ENCODE assay signal across 18 cellular contexts in genomic region chr9:133273098-133273497, GRCh38. TPM values are rescaled to one million over a fixed set of nuclear protein-coding genes. Genes with fewer than 3 reads are reported as not detected.
DNase-seq lines count a peak whose midpoint lies in the region; ATAC-seq, FAIRE-seq and TF ChIP-seq lines count a peak whose summit lies in the region.
"Had no signal": no experiment of that assay in that cellular context is flagged by ENCODE, and none has a peak within 500 bp of the region (broad histone marks: within the 10 kb centered on the region; RNA-seq: fewer than 3 reads in every experiment).

No MANE protein-coding gene starts in this region.

- 27% methylated on average over 7 of the region's 7 CpGs for WGBS in K562 (ENCODE audit: insufficient coverage, low coverage, missing lambda C conversion rate)
- whole genome bisulfite sequencing in stomach, 5 donors = 76 to 87% (median 78%) methylated on average over 7 of the region's 7 CpGs

- in situ Hi-C loops in K562 (cut with MboI) = no loop called here

- no peak for TF ChIP-seq RAD21 in K562 (CRISPR knock-in tag; conservative IDR thresholded peaks at IDR 0.05 in 1 of 2, IDR thresholded peaks at IDR 0.05 in 1 of 2)

- no peaks in the 10 kb centered on the region for H3K9me1 ChIP-seq in K562 (ENCODE audit: control insufficient read depth, insufficient read depth, low read length)

- no peak overlapping the region for H3K4me3 ChIP-seq in Jurkat, Clone E6-1 (ENCODE audit: low read length)
- H3K4me3 ChIP-seq in K562 = peak overlapping the region; percentile 75
- H3K4me3 ChIP-seq in mucosa of stomach (ENCODE audit: low read length) = no peak overlapping the region
- H3K4me3 ChIP-seq in stomach = peak overlapping the region in 1 of 4 donors; percentile 64
- H3K4me3 ChIP-seq: SJSA1 had no signal

- peaks cover 68% of the 10 kb centered on the region for H3K79me2 ChIP-seq in K562 (ENCODE audit: control insufficient read depth, insufficient read depth, low read length)

- peak; percentile 19 for ATAC-seq in K562
- ATAC-seq in HG02970 (IDR thresholded peaks at IDR 0.05; ENCODE audit: low FRiP score, unreplicated experiment) = no peak
- ATAC-seq: HCT116 had no signal

- H3K4me1 ChIP-seq in K562 (replicated peaks in 1 of 2; ENCODE audit: control insufficient read depth in 2 of 2, insufficient read depth in 2 of 2, low read length in 2 of 2) = peaks cover 41 to 44% of the 10 kb centered on the region in 2 experiments
- H3K4me1 ChIP-seq in mucosa of stomach (ENCODE audit: control insufficient read depth, insufficient read depth, low read length) = peaks cover 20% of the 10 kb centered on the region
- H3K4me1 ChIP-seq in stomach = peaks cover 8 to 18% (median 16%) of the 10 kb centered on the region in 4 donors
- H3K4me1 ChIP-seq: SJSA1 had no signal

- BruUV-seq in K562 (replicated peaks; lab: Mats Ljungman, UMichigan) = no TSS peak

- H3K27me3 ChIP-seq in K562 (ENCODE audit: control insufficient read depth in 2 of 2, insufficient read depth in 2 of 2, low read length in 2 of 2) = no peaks in the 10 kb centered on the region
- H3K27me3 ChIP-seq in mucosa of stomach (ENCODE audit: control insufficient read depth, insufficient read depth, low read length) = no peaks in the 10 kb centered on the region
- H3K27me3 ChIP-seq in stomach = peaks cover 0 to 72% (median 28%) of the 10 kb centered on the region in 3 donors

- DNase-seq in Jurkat, Clone E6-1 (ENCODE audit: low read depth, low spot score) = peak; percentile 51
- peak in 1 of 4 experiments; percentile 60 for DNase-seq in K562 (ENCODE audit: extremely low read depth in 1 of 4, low spot score in 3 of 4)
- peak; percentile 24 for DNase-seq in stomach
- DNase-seq in anterior cingulate cortex (lab: John Stamatoyannopoulos, UW) = no peak
- no peak for DNase-seq in NCI-H128 (lab: John Stamatoyannopoulos, UW; ENCODE audit: unreplicated experiment)
- no peak for DNase-seq in SIG-M5 (lab: John Stamatoyannopoulos, UW)
- DNase-seq: NCI-H1048, NCI-H226, NCI-H526 treated with DMSO at 0.1 percent for 48 hours, OCI-M1 had no signal

- H3K36me3 ChIP-seq in K562 (ENCODE audit: control insufficient read depth, insufficient read depth, low read length) = peaks cover 23% of the 10 kb centered on the region
- H3K36me3 ChIP-seq in mucosa of stomach (ENCODE audit: control insufficient read depth, insufficient read depth, low read length) = no peaks in the 10 kb centered on the region
- H3K36me3 ChIP-seq in stomach = no peaks in the 10 kb centered on the region
- H3K36me3 ChIP-seq: SJSA1 had no signal

- FAIRE-seq in K562 (lab: Jason Lieb, UNC) = no peak

- no peaks in the 10 kb centered on the region for H3K9me3 ChIP-seq in K562 (replicated peaks; ENCODE audit: control insufficient read depth, insufficient read depth, low read depth, low read length)
- no peaks in the 10 kb centered on the region for H3K9me3 ChIP-seq in mucosa of stomach (ENCODE audit: control insufficient read depth, low read length)
- H3K9me3 ChIP-seq in stomach = peaks cover 0 to 9% (median 7%) of the 10 kb centered on the region in 4 donors
- H3K9me3 ChIP-seq: SJSA1 had no signal

- H3K27ac ChIP-seq in K562 (ENCODE audit: extremely low read depth, low read depth, low read length) (peak overlapping the region; percentile 84), stomach (no peak overlapping the region)
- H3K27ac ChIP-seq: RWPE1, SJSA1 had no signal

- peak overlapping the region; percentile 79 for H3K4me2 ChIP-seq in K562 (ENCODE audit: insufficient read depth, low read length)

- POLR2A ChIA-PET in K562 (lab: Yijun Ruan, JAX) = interaction anchor here (0.7 to 2.2 kb wide), 8 partner anchors 9 to 55 kb away, joined by 3 to 12 read pairs (median 4); no protein-coding TSS in a partner anchor

- no peak overlapping the region for H2AFZ ChIP-seq in K562 (ENCODE audit: low read depth, low read length)

- intact Hi-C loops in K562 (cut with micrococcal nuclease) (loop anchor here (5.0 to 10.0 kb wide), 2 partner anchors 52 to 86 kb away; no protein-coding TSS in a partner anchor), stomach (cut with DNase I; ENCODE audit: low total_unique reads) (no loop called here)

- TF ChIP-seq EP300 in K562 (IDR thresholded peaks at IDR 0.05; ENCODE audit: low read length) (no peak), stomach (IDR thresholded peaks at IDR 0.05) (no peak)

- H4K20me1 ChIP-seq in K562 (replicated peaks; ENCODE audit: control insufficient read depth, insufficient read depth, low read length) = no peaks in the 10 kb centered on the region

- CTCF ChIA-PET in K562 (lab: Yijun Ruan, JAX; ENCODE audit: low intra/inter-chr PET ratio) = no interaction called here

- TF ChIP-seq POLR2A in K562 (conservative IDR thresholded peaks at IDR 0.05) (no peak), stomach (IDR thresholded peaks at IDR 0.05) (no peak)

- no peak for TF ChIP-seq CTCF in K562 (IDR thresholded peaks at IDR 0.05 in 2 of 3, conservative IDR thresholded peaks at IDR 0.05 in 1 of 3; ENCODE audit: insufficient read depth in 2 of 3, low read depth in 1 of 3, low read length in 3 of 3)
- no peak for TF ChIP-seq CTCF in stomach (IDR thresholded peaks at IDR 0.05)

- H3K9ac ChIP-seq in K562 (ENCODE audit: insufficient read depth in 1 of 2, low read depth in 2 of 2, low read length in 2 of 2) (peak overlapping the region; percentile 83 to 96), mucosa of stomach (ENCODE audit: low read length) (peak overlapping the region; percentile 85)

TF ChIP-seq in K562, 482 proteins besides CTCF, POLR2A, EP300 and RAD21 (continues in another document):
- peak in 1 of 2 experiments; percentile 46; a peak in 1 of 4 replicates for TF ChIP-seq MNT (conservative IDR thresholded peaks at IDR 0.05)
- TF ChIP-seq, protein P1, sequence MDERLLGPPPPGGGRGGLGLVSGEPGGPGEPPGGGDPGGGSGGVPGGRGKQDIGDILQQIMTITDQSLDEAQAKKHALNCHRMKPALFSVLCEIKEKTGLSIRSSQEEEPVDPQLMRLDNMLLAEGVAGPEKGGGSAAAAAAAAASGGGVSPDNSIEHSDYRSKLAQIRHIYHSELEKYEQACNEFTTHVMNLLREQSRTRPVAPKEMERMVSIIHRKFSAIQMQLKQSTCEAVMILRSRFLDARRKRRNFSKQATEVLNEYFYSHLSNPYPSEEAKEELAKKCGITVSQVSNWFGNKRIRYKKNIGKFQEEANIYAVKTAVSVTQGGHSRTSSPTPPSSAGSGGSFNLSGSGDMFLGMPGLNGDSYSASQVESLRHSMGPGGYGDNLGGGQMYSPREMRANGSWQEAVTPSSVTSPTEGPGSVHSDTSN (CRISPR knock-in tag; IDR thresholded peaks at IDR 0.05; ENCODE audit: low read depth) = no peak
- TF ChIP-seq, protein P1 (tag; conservative IDR thresholded peaks at IDR 0.05; ENCODE audit: low read depth) = no peak
- TF ChIP-seq, protein P2, sequence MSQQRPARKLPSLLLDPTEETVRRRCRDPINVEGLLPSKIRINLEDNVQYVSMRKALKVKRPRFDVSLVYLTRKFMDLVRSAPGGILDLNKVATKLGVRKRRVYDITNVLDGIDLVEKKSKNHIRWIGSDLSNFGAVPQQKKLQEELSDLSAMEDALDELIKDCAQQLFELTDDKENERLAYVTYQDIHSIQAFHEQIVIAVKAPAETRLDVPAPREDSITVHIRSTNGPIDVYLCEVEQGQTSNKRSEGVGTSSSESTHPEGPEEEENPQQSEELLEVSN (IDR thresholded peaks at IDR 0.05; ENCODE audit: borderline replicate concordance in 1 of 2, extremely low read depth in 1 of 2, insufficient read depth in 1 of 2, insufficient read length in 1 of 2, low read depth in 1 of 2, low read length in 1 of 2, poor library complexity in 1 of 2, severe bottlenecking in 1 of 2) = peak; percentile 30 to 61

RNA-seq across cellular contexts. Expression of gene ABO, which starts 1.9 kb away (rescaled TPM):
- polyA plus RNA-seq in Jurkat, Clone E6-1 (2012; ENCODE audit: insufficient read depth, insufficient read length) = not detected
- total RNA-seq in K562 (2011; cell fraction: chromatin; rRNA removed; ENCODE audit: low replicate concordance) = 38.9 and 65.2 TPM in 2 replicates
- 20.8 and 22.5 TPM in 2 replicates for total RNA-seq in K562 (2011; cell fraction: nucleolus; rRNA removed)
- 48.2 and 94.6 TPM in 2 replicates for total RNA-seq in K562 (2011; cell fraction: nucleoplasm; rRNA removed)
- total RNA-seq in K562 (2014; rRNA removed) = 5.0 and 6.1 TPM in 2 replicates
- 5.6 and 6.5 TPM in 2 replicates for total RNA-seq in K562 (2014; rRNA removed; fragmentation: Illumina TruSeq; extraction: Trizol)
- total RNA-seq in K562 (2015; rRNA removed; fragmentation: Illumina TruSeq; extraction: Trizol) = 5.8 and 6.5 TPM in 2 replicates
- 11.9 and 15.3 TPM in 2 replicates for total RNA-seq in K562 (2021)
- 9.9 and 18.7 TPM in 2 replicates for polyA plus RNA-seq in K562 (2011; rRNA removed)
- polyA plus RNA-seq in K562 (2011; cell fraction: cytosol; rRNA removed) = 10.0 and 10.8 TPM in 2 replicates
- 54.0 and 57.5 TPM in 2 replicates for polyA plus RNA-seq in K562 (2011; cell fraction: nucleus; rRNA removed)
- polyA plus RNA-seq in K562 (2012) = 14.4 and 28.3 TPM in 2 replicates
- 16.0 and 18.5 TPM in 2 replicates for polyA plus RNA-seq in K562 (2014; fragmentation: Illumina TruSeq; extraction: Trizol)
- polyA plus RNA-seq in K562 (2014; fragmentation: Nextera tagmentation; extraction: Ambion mirVana) = 10 to 100 TPM; 16.9 to 21.9 TPM
- 13.3 and 16.6 TPM in 2 replicates for polyA plus RNA-seq in K562 (2014; rRNA removed)
- 6.4 and 6.8 TPM in 2 replicates for polyA minus RNA-seq in K562 (2011; rRNA and poly(A)+ RNA removed)
- polyA minus RNA-seq in K562 (2011; cell fraction: cytosol; rRNA and poly(A)+ RNA removed) = 7.1 and 10.8 TPM in 2 replicates
- polyA minus RNA-seq in K562 (2011; cell fraction: nucleus; rRNA and poly(A)+ RNA removed) = 6.6 and 11.7 TPM in 2 replicates
- total RNA-seq in stomach = 10 to 100 TPM in 2 of 5 donors, 1 to 10 TPM in 2, under 1 TPM in 1; 0.72 to 67.1 (median 4.8) TPM
- polyA plus RNA-seq in stomach = 10 to 100 TPM in 1 of 3 donors, 1 to 10 TPM in 2; 1.6 to 11.0 (median 3.4) TPM
- total RNA-seq: SJSA1 had no signal
- polyA plus RNA-seq: AG04450, BJ, IgD-negative memory B cell had no signal

Comparison
In these comparisons a context has a peak if more than half of its experiments do, and no peak if none do; other contexts are left out.
1. DNase-seq: peak in Jurkat, Clone E6-1 (single experiment) and stomach (single experiment); none in anterior cingulate cortex (0 of 58), NCI-H128 (single experiment) and SIG-M5 (single experiment).